ENCODE assay signal across 8 cellular contexts in genomic region chr12:56634242-56634836, GRCh38. TPM values are rescaled to one million over a fixed set of nuclear protein-coding genes. Genes with fewer than 3 reads are reported as not detected.
DNase-seq lines count a peak whose midpoint lies in the region; ATAC-seq and TF ChIP-seq lines count a peak whose summit lies in the region.

No MANE protein-coding gene starts in this region.

- H3K27me3 ChIP-seq in adrenal gland (no peaks in the 10 kb centered on the region), iPS DF 6.9 (ENCODE audit: control insufficient read depth, insufficient read depth, low read length) (no peaks in the 10 kb centered on the region)

- H3K4me3 ChIP-seq in GM12875 (ENCODE audit: low read depth, low read length) (peak overlapping the region; percentile 84), adrenal gland (peak overlapping the region; percentile 26 to 84 (median 70)), iPS DF 6.9 (ENCODE audit: low read length) (peak overlapping the region; percentile 66; the same call in 1 of the 2 replicates), skeletal muscle cell (ENCODE audit: low read depth, low read length) (peak overlapping the region; percentile 83)

- intact Hi-C loops in adrenal gland (cut with DNase I) = loop anchor here (5.0 to 10.0 kb wide), 3 partner anchors 37 to 120 kb away; partner anchors contain the start of gene PTGES3 (in 1 of the 2)

- no peak for ATAC-seq in GM21723 (IDR thresholded peaks at IDR 0.05; ENCODE audit: unreplicated experiment)

- H3K36me3 ChIP-seq in adrenal gland (replicated peaks in 1 of 2) (peaks cover 0 to 22% of the 10 kb centered on the region in 2 donors), iPS DF 6.9 (ENCODE audit: control insufficient read depth, insufficient read depth, low read length) (peaks cover 4% of the 10 kb centered on the region; the same call in 1 of the 2 replicates)

- TF ChIP-seq CTCF in 22Rv1 (IDR thresholded peaks at IDR 0.05) (no peak), GM12875 (IDR thresholded peaks at IDR 0.05; ENCODE audit: borderline replicate concordance, insufficient read depth, low read depth, low read length) (no peak), adrenal gland (IDR thresholded peaks at IDR 0.05) (no peak)

- no peak for TF ChIP-seq POLR2A in adrenal gland (IDR thresholded peaks at IDR 0.05)

- H3K27ac ChIP-seq in 22Rv1 (peak overlapping the region; percentile 96), adrenal gland (peak overlapping the region in 4 of 5 donors; percentile 85 to 96 (median 94)), iPS DF 6.9 (ENCODE audit: low read length) (no peak overlapping the region)

- H3K4me1 ChIP-seq in adrenal gland (replicated peaks in 1 of 2) (peaks cover 38 to 54% of the 10 kb centered on the region in 2 donors), iPS DF 6.9 (ENCODE audit: control insufficient read depth, insufficient read depth, low read length) (peaks cover 7% of the 10 kb centered on the region)

- DNase-seq in NCI-H526 treated with DMSO at 0.1 percent for 48 hours (lab: John Stamatoyannopoulos, UW) (peak; percentile 62), adrenal gland (peak in 6 of 7 donors; percentile 46 to 63 (median 51)), iPS DF 6.9 (ENCODE audit: low read depth, low spot score) (no peak), skeletal muscle cell (ENCODE audit: low read depth) (no peak), OCI-M2 (lab: John Stamatoyannopoulos, UW; ENCODE audit: unreplicated experiment) (no peak)

- H3K9me3 ChIP-seq in adrenal gland (replicated peaks in 1 of 3) (no peaks in the 10 kb centered on the region), iPS DF 6.9 (ENCODE audit: control insufficient read depth, insufficient read depth, low read length) (no peaks in the 10 kb centered on the region)

- 1 to 2% (median 2%) methylated on average over 17 to 27 of the region's 27 CpGs for WGBS in adrenal gland, 4 donors
- no CpG with 5 or more reads among the region's 27 CpGs for WGBS in iPS DF 6.9 (ENCODE audit: insufficient coverage, insufficient read length)

RNA-seq across cellular contexts. Expression of gene BAZ2A, which starts 4.2 kb away (rescaled TPM):
- total RNA-seq in adrenal gland = 10 to 100 TPM; 31.4 to 96.0 (median 80.0) TPM
- polyA plus RNA-seq in adrenal gland = 100 to 1,000 TPM in 1 of 3 donors, 10 to 100 TPM in 2; 21.9 to 115 (median 65.2) TPM

RNA-seq across cellular contexts. Expression of gene ATP5F1B, which starts 11.4 kb away (rescaled TPM):
- 1,000 to 10,000 TPM in 1 of 8 donors, 100 to 1,000 TPM in 7; 512 to 1,073 (median 754) TPM for total RNA-seq in adrenal gland
- polyA plus RNA-seq in adrenal gland = 1,000 to 10,000 TPM in 1 of 3 donors, 100 to 1,000 TPM in 2; 306 to 1,296 (median 573) TPM

RNA-seq across cellular contexts. Expression of gene PTGES3, which starts 53.7 kb away (rescaled TPM):
- 100 to 1,000 TPM in 4 of 8 donors, 10 to 100 TPM in 4; 47.3 to 171 (median 115) TPM for total RNA-seq in adrenal gland
- polyA plus RNA-seq in adrenal gland = 100 to 1,000 TPM in 1 of 3 donors, 10 to 100 TPM in 2; 49.1 to 296 (median 68.1) TPM

Comparison
In these comparisons a context has a peak if more than half of its experiments do, and no peak if none do; other contexts are left out.
1. DNase-seq: peak in NCI-H526 treated with DMSO at 0.1 percent for 48 hours (single experiment) and adrenal gland (6 of 7); none in iPS DF 6.9 (single experiment), skeletal muscle cell (single experiment) and OCI-M2 (single experiment).
2. Peak in every context shown above with its lines, with median percentiles within 50 percentile points of each other: H3K4me3 ChIP-seq.